ENCODE assay signal across 28 cellular contexts in genomic region chr5:21209404-21209803, GRCh38.
"Had no signal": no experiment of that assay in that cellular context is flagged by ENCODE, and none has a peak within 500 bp of the region (broad histone marks: within the 10 kb centered on the region; RNA-seq: fewer than 3 reads in every experiment).

No MANE protein-coding gene starts in this region.

- H3K4me3 ChIP-seq: colonic mucosa, coronary artery, dorsolateral prefrontal cortex, esophagus muscularis mucosa, esophagus squamous epithelium, gastrocnemius medialis, gastroesophageal sphincter, heart left ventricle, heart right ventricle had no signal

- H3K4me1 ChIP-seq: colonic mucosa, esophagus muscularis mucosa, esophagus squamous epithelium, foreskin keratinocyte, gastrocnemius medialis, gastroesophageal sphincter, heart left ventricle, heart right ventricle had no signal

- ATAC-seq: effector memory CD8-positive, alpha-beta T cell; esophagus mucosa; foreskin keratinocyte; gastrocnemius medialis; gastroesophageal sphincter; heart left ventricle; heart right ventricle had no signal

- H3K36me3 ChIP-seq: colonic mucosa, esophagus muscularis mucosa, esophagus squamous epithelium, gastrocnemius medialis, gastroesophageal sphincter, heart left ventricle, heart right ventricle had no signal

- H3K27ac ChIP-seq: colonic mucosa, coronary artery, dorsolateral prefrontal cortex, epithelial cell of prostate, esophagus muscularis mucosa, esophagus squamous epithelium, foreskin keratinocyte, gastrocnemius medialis, gastroesophageal sphincter, heart left ventricle, heart right ventricle had no signal

- FAIRE-seq: colon, endometrium, endothelial cell of umbilical vein, frontal cortex had no signal

- DNase-seq: colonic mucosa; cortex of kidney; dermis blood vessel endothelial cell; dorsolateral prefrontal cortex; effector CD4-positive, alpha-beta T cell; effector CD8-positive, alpha-beta T cell; effector memory CD4-positive, alpha-beta T cell; effector memory CD8-positive, alpha-beta T cell; endodermal cell; erythroblast; esophagus squamous epithelium; foreskin fibroblast; foreskin keratinocyte; foreskin melanocyte; gastrocnemius medialis; glutamatergic neuron; head of caudate nucleus; heart left ventricle; heart right ventricle had no signal

- H3K9me3 ChIP-seq: colonic mucosa, esophagus muscularis mucosa, esophagus squamous epithelium, gastrocnemius medialis, gastroesophageal sphincter, heart left ventricle, heart right ventricle had no signal

- H3K27me3 ChIP-seq: colonic mucosa, dorsolateral prefrontal cortex, esophagus muscularis mucosa, esophagus squamous epithelium, foreskin keratinocyte, gastrocnemius medialis, gastroesophageal sphincter, heart left ventricle, heart right ventricle had no signal
